10 cellular contexts compared by ENCODE assay signal in genomic region chr1:156421939-156422601, GRCh38. TPM values are rescaled to one million over a fixed set of nuclear protein-coding genes. Genes with fewer than 3 reads are reported as not detected.
DNase-seq lines count a peak whose midpoint lies in the region; ATAC-seq, FAIRE-seq and TF ChIP-seq lines count a peak whose summit lies in the region.
"Had no signal": no experiment of that assay in that cellular context is flagged by ENCODE, and none has a peak within 500 bp of the region (broad histone marks: within the 10 kb centered on the region; RNA-seq: fewer than 3 reads in every experiment).

No MANE protein-coding gene starts in this region.

- CTCF ChIA-PET in OCI-LY7 (lab: Charles Lee; ENCODE audit: unreplicated experiment), result no interaction called here
- CTCF ChIA-PET in endothelial cell of umbilical vein (lab: Charles Lee), result interaction anchor here (1.0 to 7.0 kb wide), 7 partner anchors 8 to 49 kb away, joined by 3 to 82 read pairs (median 4); no protein-coding TSS in a partner anchor

- no peak for DNase-seq in GM12865 (ENCODE audit: low read depth)
- DNase-seq in OCI-LY7 (ENCODE audit: low spot score), result no peak
- DNase-seq in endothelial cell of umbilical vein (ENCODE audit: low read depth, low spot score), result peak; percentile 11
- DNase-seq in inferior parietal cortex (ENCODE audit: extremely low spot score), result no peak
- DNase-seq: T1000 had no signal

- dilution Hi-C loops in endothelial cell of umbilical vein (cut with MboI; ENCODE audit: extremely low pct_ligation_motif_present, low sequenced_read_pairs), result no loop called here

- TF ChIP-seq CTCF in GM12865 (IDR thresholded peaks at IDR 0.05; ENCODE audit: insufficient read depth, low read depth, low read length, missing control alignments), result no peak
- no peak for TF ChIP-seq CTCF in OCI-LY7 (conservative IDR thresholded peaks at IDR 0.05; ENCODE audit: low read length)
- no peak for TF ChIP-seq CTCF in endothelial cell of umbilical vein (IDR thresholded peaks at IDR 0.05; ENCODE audit: extremely low read depth in 1 of 2, insufficient read depth in 1 of 2, low read depth in 1 of 2, low read length in 2 of 2)

- H3K9ac ChIP-seq in endothelial cell of umbilical vein (replicated peaks; ENCODE audit: extremely low read depth, insufficient read depth, low read length) (no peak overlapping the region), skeletal muscle satellite cell (ENCODE audit: low read depth, low read length) (no peak overlapping the region)

- H3K4me1 ChIP-seq in OCI-LY7 (ENCODE audit: insufficient read depth, low read length, poor library complexity, severe bottlenecking), result peaks cover 16% of the 10 kb centered on the region
- H3K4me1 ChIP-seq in endothelial cell of umbilical vein (ENCODE audit: control insufficient read depth, extremely low read depth, insufficient read depth, low read length), result peaks cover 5% of the 10 kb centered on the region
- H3K4me1 ChIP-seq in skeletal muscle satellite cell (ENCODE audit: control insufficient read depth, insufficient read depth, low read length), result peaks cover 11% of the 10 kb centered on the region

- intact Hi-C loops in OCI-LY7 (cut with micrococcal nuclease; ENCODE audit: unreplicated experiment), result no loop called here
- intact Hi-C loops in endothelial cell of umbilical vein (cut with micrococcal nuclease), result no loop called here

- H3K9me2 ChIP-seq in OCI-LY7 (ENCODE audit: insufficient read depth, low read length), result no peaks in the 10 kb centered on the region

- H2AFZ ChIP-seq in OCI-LY7 (ENCODE audit: low read length) (no peak overlapping the region), endothelial cell of umbilical vein (ENCODE audit: low read depth, low read length) (no peak overlapping the region)

- H3K79me2 ChIP-seq in OCI-LY7 (ENCODE audit: insufficient read depth, low read depth, low read length), result no peaks in the 10 kb centered on the region
- no peaks in the 10 kb centered on the region for H3K79me2 ChIP-seq in endothelial cell of umbilical vein (ENCODE audit: control insufficient read depth, insufficient read depth, low read length)

- no peak for FAIRE-seq in endothelial cell of umbilical vein (lab: Jason Lieb, UNC)

- no peak overlapping the region for H3K27ac ChIP-seq in OCI-LY7 (ENCODE audit: low read depth, low read length, poor library complexity, severe bottlenecking)
- no peak overlapping the region for H3K27ac ChIP-seq in endothelial cell of umbilical vein (ENCODE audit: insufficient read depth, low read depth, low read length)

- H4K20me1 ChIP-seq in OCI-LY7 (ENCODE audit: insufficient read depth, low read length) (no peaks in the 10 kb centered on the region), endothelial cell of umbilical vein (replicated peaks; ENCODE audit: control insufficient read depth, extremely low read depth, insufficient read depth, low read length) (no peaks in the 10 kb centered on the region)

- H3K27me3 ChIP-seq in endothelial cell of umbilical vein (ENCODE audit: control insufficient read depth in 2 of 2, insufficient read depth in 2 of 2, low read length in 2 of 2) (peaks cover 83 to 86% of the 10 kb centered on the region in 2 experiments), skeletal muscle satellite cell (ENCODE audit: control insufficient read depth, insufficient read depth, low read length) (peaks cover 98% of the 10 kb centered on the region)

- no peak for TF ChIP-seq POLR2A in endothelial cell of umbilical vein (IDR thresholded peaks at IDR 0.05; ENCODE audit: low read depth, low read length)

- BruUV-seq in OCI-LY7 (replicated peaks; lab: Mats Ljungman, UMichigan) (no TSS peak), endothelial cell of umbilical vein (replicated peaks; lab: Mats Ljungman, UMichigan) (no TSS peak)

- H3K9me3 ChIP-seq in OCI-LY7 (ENCODE audit: low read length), result no peaks in the 10 kb centered on the region
- no peaks in the 10 kb centered on the region for H3K9me3 ChIP-seq in endothelial cell of umbilical vein (replicated peaks; ENCODE audit: control insufficient read depth, insufficient read depth, low read length)
- no peaks in the 10 kb centered on the region for H3K9me3 ChIP-seq in skeletal muscle satellite cell (replicated peaks; ENCODE audit: low read length)

- no peaks in the 10 kb centered on the region for H3K9me1 ChIP-seq in endothelial cell of umbilical vein (replicated peaks; ENCODE audit: control insufficient read depth, extremely low read depth, insufficient read depth, low read length)

- no peak for ATAC-seq in HG03342 (IDR thresholded peaks at IDR 0.05; ENCODE audit: unreplicated experiment)
- no peak for ATAC-seq in GM21367 (IDR thresholded peaks at IDR 0.05; ENCODE audit: unreplicated experiment)
- no peak for ATAC-seq in GM19463 (IDR thresholded peaks at IDR 0.05; ENCODE audit: unreplicated experiment)

- POLR2A ChIA-PET in OCI-LY7 (lab: Charles Lee) (interaction anchor here (0.5 to 0.6 kb wide), 2 partner anchors 48 to 283 kb away, joined by 3 to 4 read pairs; no protein-coding TSS in a partner anchor), endothelial cell of umbilical vein (lab: Charles Lee) (no interaction called here)

- H3K4me2 ChIP-seq in OCI-LY7 (ENCODE audit: low read length) (peak overlapping the region; percentile 62), endothelial cell of umbilical vein (ENCODE audit: insufficient read depth, low read length) (no peak overlapping the region), skeletal muscle satellite cell (ENCODE audit: low read length) (peak overlapping the region; percentile 78)

- H3K36me3 ChIP-seq in OCI-LY7 (ENCODE audit: insufficient read depth, low read length) (no peaks in the 10 kb centered on the region), endothelial cell of umbilical vein (ENCODE audit: control insufficient read depth in 2 of 2, extremely low read depth in 1 of 2, insufficient read depth in 2 of 2, low read length in 2 of 2) (no peaks in the 10 kb centered on the region), skeletal muscle satellite cell (ENCODE audit: insufficient read depth, low read length) (no peaks in the 10 kb centered on the region)

- H3K4me3 ChIP-seq in GM12865 (ENCODE audit: low read depth, low read length) (peak overlapping the region; percentile 62), OCI-LY7 (ENCODE audit: low read depth, low read length, poor library complexity, severe bottlenecking) (peak overlapping the region; percentile 34), endothelial cell of umbilical vein (replicated peaks in 1 of 3; ENCODE audit: insufficient read depth in 1 of 3, low read depth in 1 of 3, low read length in 3 of 3) (no peak overlapping the region), skeletal muscle satellite cell (ENCODE audit: low read length) (peak overlapping the region; percentile 47)

TF ChIP-seq in endothelial cell of umbilical vein, 7 proteins besides CTCF, POLR2A, EP300 and RAD21:
- TF ChIP-seq JUN (IDR thresholded peaks at IDR 0.05; ENCODE audit: borderline replicate concordance, insufficient read depth, insufficient read length, low read depth) (no peak), POLR2AphosphoS5 (IDR thresholded peaks at IDR 0.05; ENCODE audit: insufficient read depth, low read depth, low read length) (no peak), EZH2 (IDR thresholded peaks at IDR 0.05; ENCODE audit: borderline replicate concordance, low read depth, low read length, severe bottlenecking) (no peak), GATA2 (IDR thresholded peaks at IDR 0.05; ENCODE audit: insufficient read depth, insufficient read length, low read depth, low read length) (no peak), FOS (IDR thresholded peaks at IDR 0.05; ENCODE audit: borderline replicate concordance, insufficient read depth, low read length) (no peak), MYC (IDR thresholded peaks at IDR 0.05; ENCODE audit: low read depth, low read length) (no peak), MAX (IDR thresholded peaks at IDR 0.05; ENCODE audit: insufficient read depth, insufficient read length) (no peak)

RNA-seq across cellular contexts. Expression of gene RHBG, which starts 53.1 kb away (rescaled TPM):
- not detected in 2 replicates for total RNA-seq in OCI-LY7 (2014; rRNA removed; shearing (Covaris generic))
- total RNA-seq in OCI-LY7 (2022) (not detected in 2 replicates), endothelial cell of umbilical vein (not detected in 2 replicates)
- not detected in 2 replicates for polyA plus RNA-seq in endothelial cell of umbilical vein
- polyA plus RNA-seq in endothelial cell of umbilical vein (2011; cell fraction: cytosol; rRNA removed), result not detected in 2 replicates
- polyA plus RNA-seq in endothelial cell of umbilical vein (2011; cell fraction: nucleus; rRNA removed), result not detected in 2 replicates
- not detected in 2 replicates for polyA plus RNA-seq in endothelial cell of umbilical vein (2012)
- polyA minus RNA-seq in endothelial cell of umbilical vein, result not detected in 2 replicates
- not detected for polyA minus RNA-seq in endothelial cell of umbilical vein (2011; cell fraction: cytosol; rRNA and poly(A)+ RNA removed)
- not detected in 2 replicates for polyA minus RNA-seq in endothelial cell of umbilical vein (2011; cell fraction: nucleus; rRNA and poly(A)+ RNA removed)
- total RNA-seq in skeletal muscle satellite cell (2012; rRNA removed), result not detected in 2 replicates
- total RNA-seq: kidney epithelial cell had no signal

Comparison
In these comparisons a context has a peak if more than half of its experiments do, and no peak if none do; other contexts are left out.
1. H3K4me3 ChIP-seq: peak in GM12865 (single experiment), OCI-LY7 (single experiment) and skeletal muscle satellite cell (single experiment); none in endothelial cell of umbilical vein (0 of 3).